17 cellular contexts compared by ENCODE assay signal in the genomic region with DNA sequence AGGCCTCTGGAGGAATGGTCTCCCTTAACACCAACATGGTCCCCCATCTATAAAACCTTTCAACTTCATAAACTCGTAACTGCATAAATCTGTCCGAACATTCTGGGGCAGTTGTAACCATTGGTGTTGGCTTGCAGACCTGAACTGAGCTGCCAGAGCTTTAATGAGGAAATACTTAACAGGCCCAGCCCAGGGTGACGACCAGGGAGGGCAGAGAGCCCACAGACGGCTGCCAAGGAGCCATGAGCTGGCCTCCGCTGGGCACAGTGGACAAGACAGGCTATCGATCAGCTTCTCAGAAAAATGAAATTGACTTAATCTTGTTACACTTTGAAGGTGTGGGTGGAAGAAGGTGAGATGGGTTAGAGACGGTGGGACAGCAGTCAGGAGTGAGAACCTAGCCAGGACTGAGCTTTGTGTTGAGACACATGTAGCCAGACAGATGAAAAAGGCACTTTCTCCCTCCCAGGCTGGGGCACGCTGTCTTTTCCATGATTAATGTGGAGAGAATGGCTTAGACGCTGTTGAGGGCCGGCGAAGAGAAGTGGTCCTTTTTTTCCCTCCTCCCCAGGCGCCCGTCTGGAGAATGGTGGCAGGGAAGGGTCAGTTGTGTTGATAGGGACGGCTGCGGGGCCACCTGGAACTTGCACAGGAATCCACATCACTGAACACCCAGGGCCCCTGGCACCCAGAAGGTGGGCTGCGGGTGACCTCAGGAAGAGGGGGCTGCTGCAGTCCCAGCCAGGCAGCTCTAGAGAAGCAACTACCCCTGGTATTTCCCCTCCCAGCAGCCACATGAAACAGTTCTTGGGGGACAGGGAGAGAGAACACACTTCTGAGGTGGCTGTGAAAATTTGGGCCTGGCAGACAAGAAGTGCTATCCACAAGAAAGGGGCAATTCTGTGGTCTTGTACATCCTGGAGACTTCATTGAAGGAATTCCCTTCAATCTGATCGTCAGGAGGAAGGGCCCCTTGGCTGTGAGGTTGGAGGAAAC. TPM values are rescaled to one million over a fixed set of nuclear protein-coding genes. Genes with fewer than 3 reads are reported as not detected.
A peak's percentile ranks its signal among the peaks of the same experiment; 100 is the strongest.
DNase-seq lines count a peak whose midpoint lies in the region; ATAC-seq and TF ChIP-seq lines count a peak whose summit lies in the region.
"Had no signal": no experiment of that assay in that cellular context is flagged by ENCODE, and none has a peak within 500 bp of the region (broad histone marks: within the 10 kb centered on the region; RNA-seq: fewer than 3 reads in every experiment).

No MANE protein-coding gene starts in this region.

- no peaks in the 10 kb centered on the region for H3K9me2 ChIP-seq in Karpas-422 (replicated peaks; ENCODE audit: insufficient read depth, low read length)

- H3K9ac ChIP-seq in DND-41 (ENCODE audit: low read depth, low read length) (no peak overlapping the region), Karpas-422 (ENCODE audit: low read length) (no peak overlapping the region)

- peak; percentile 57; the same call in 2 of the 3 replicates for ATAC-seq in DND-41 (ENCODE audit: insufficient read depth, low read depth)
- ATAC-seq: A549 had no signal

- peak overlapping the region; percentile 2 for H3K27ac Mint-ChIP-seq in nephron progenitor cell

- H3K4me2 ChIP-seq in DND-41 (ENCODE audit: insufficient read depth, low read length): no peak overlapping the region
- no peak overlapping the region for H3K4me2 ChIP-seq in Karpas-422 (ENCODE audit: low read depth, low read length, poor library complexity, severe bottlenecking)
- H3K4me2 ChIP-seq: A549 had no signal

- H3K9me3 ChIP-seq in DND-41 (ENCODE audit: insufficient read depth, low read length, severe bottlenecking) (no peaks in the 10 kb centered on the region), Karpas-422 (ENCODE audit: low read length) (no peaks in the 10 kb centered on the region)
- H3K9me3 ChIP-seq: A549, SJCRH30 had no signal

- peaks cover 57% of the 10 kb centered on the region for H3K4me1 Mint-ChIP-seq in nephron progenitor cell

- H3K27me3 ChIP-seq in DND-41 (ENCODE audit: insufficient read depth, low read length, poor library complexity) (peaks cover 27% of the 10 kb centered on the region), Karpas-422 (ENCODE audit: low read length) (no peaks in the 10 kb centered on the region)

- H3K4me3 ChIP-seq in AG10803 (ENCODE audit: low read length): no peak overlapping the region
- H3K4me3 ChIP-seq in DND-41 (ENCODE audit: low read depth in 1 of 2, low read length in 2 of 2): no peak overlapping the region
- H3K4me3 ChIP-seq in Karpas-422 (ENCODE audit: low read length): no peak overlapping the region
- H3K4me3 ChIP-seq: A549, SJCRH30 had no signal

- DNase-seq in AG10803 (ENCODE audit: low read depth) (peak; percentile 35), DND-41 (peak; percentile 21), fibroblast of gingiva (ENCODE audit: low read depth) (peak; percentile 20), nephron progenitor cell (peak; percentile 23), GM19238 (ENCODE audit: insufficient read length, low spot score) (no peak), NOMO-1 (lab: John Stamatoyannopoulos, UW; ENCODE audit: unreplicated experiment in 2 of 2) (no peak), NAMALWA (ENCODE audit: low spot score) (no peak), Karpas-422 (no peak)
- DNase-seq: IMR-90, NCI-H1105 treated with DMSO at 0.1 percent for 48 hours, NCI-H1694, NCI-H2081 treated with DMSO at 0.1 percent for 48 hours, SJCRH30 had no signal

- H2AFZ ChIP-seq in DND-41 (ENCODE audit: low read depth, low read length): no peak overlapping the region
- H2AFZ ChIP-seq in Karpas-422 (ENCODE audit: low read length): no peak overlapping the region

- H3K4me3 Mint-ChIP-seq in nephron progenitor cell: no peak overlapping the region

- H3K36me3 Mint-ChIP-seq in nephron progenitor cell (ENCODE audit: low read depth): no peaks in the 10 kb centered on the region

- H3K27ac ChIP-seq in DND-41 (ENCODE audit: low read length): no peak overlapping the region
- H3K27ac ChIP-seq in Karpas-422 (ENCODE audit: low read length): no peak overlapping the region
- H3K27ac ChIP-seq: C4-2B, RWPE1, SJCRH30 had no signal

- no peaks in the 10 kb centered on the region for H3K79me2 ChIP-seq in DND-41 (ENCODE audit: insufficient read depth, low read length)
- no peaks in the 10 kb centered on the region for H3K79me2 ChIP-seq in Karpas-422 (ENCODE audit: low read length)

- H3K4me1 ChIP-seq in DND-41 (ENCODE audit: insufficient read depth, low read length) (no peaks in the 10 kb centered on the region), Karpas-422 (ENCODE audit: low read length) (no peaks in the 10 kb centered on the region)
- H3K4me1 ChIP-seq: A549, SJCRH30 had no signal

- H3K9me3 Mint-ChIP-seq in nephron progenitor cell: no peaks in the 10 kb centered on the region

- TF ChIP-seq CTCF in AG10803 (conservative IDR thresholded peaks at IDR 0.05; ENCODE audit: low read length) (no peak), DND-41 (IDR thresholded peaks at IDR 0.05; ENCODE audit: borderline replicate concordance, extremely low read depth, low read length, poor library complexity, severe bottlenecking) (no peak), nephron progenitor cell (IDR thresholded peaks at IDR 0.05) (no peak)

- H4K20me1 ChIP-seq in DND-41 (ENCODE audit: insufficient read depth, low read length) (no peaks in the 10 kb centered on the region), Karpas-422 (ENCODE audit: insufficient read depth, low read depth, low read length) (no peaks in the 10 kb centered on the region)

- H3K36me3 ChIP-seq in DND-41 (ENCODE audit: insufficient read depth, low read length): no peaks in the 10 kb centered on the region
- no peaks in the 10 kb centered on the region for H3K36me3 ChIP-seq in Karpas-422 (ENCODE audit: insufficient read depth, low read length)
- H3K36me3 ChIP-seq: SJCRH30 had no signal

- H3K27me3 Mint-ChIP-seq in nephron progenitor cell (ENCODE audit: low read depth, poor library complexity): no peaks in the 10 kb centered on the region

RNA-seq across cellular contexts. Expression of gene TCOF1, which starts 27.3 kb away (rescaled TPM):
- total RNA-seq in Karpas-422 (2014; rRNA removed; shearing (Covaris generic); ENCODE audit: low replicate concordance): 23.0 and 42.6 TPM in 2 replicates

RNA-seq across cellular contexts. Expression of gene ARSI, which starts 27.5 kb away (rescaled TPM):
- total RNA-seq in Karpas-422 (2014; rRNA removed; shearing (Covaris generic); ENCODE audit: low replicate concordance): not detected in 2 replicates

RNA-seq across cellular contexts. Expression of gene CAMK2A, which starts 40.6 kb away (rescaled TPM):
- total RNA-seq in Karpas-422 (2014; rRNA removed; shearing (Covaris generic); ENCODE audit: low replicate concordance): not detected in 2 replicates
- total RNA-seq: NCI-H460 had no signal

Comparison
In these comparisons a context has a peak if more than half of its experiments do, and no peak if none do; other contexts are left out.
1. DNase-seq: peak in AG10803 (single experiment), DND-41 (single experiment), fibroblast of gingiva (single experiment) and nephron progenitor cell (single experiment); none in GM19238 (single experiment), NOMO-1 (0 of 2), NAMALWA (single experiment) and Karpas-422 (single experiment).